ENCODE assay signal across 20 cellular contexts in genomic region chr9:107932601-107933000, GRCh38.
"Had no signal": no experiment of that assay in that cellular context is flagged by ENCODE, and none has a peak within 500 bp of the region (broad histone marks: within the 10 kb centered on the region; RNA-seq: fewer than 3 reads in every experiment).

No MANE protein-coding gene starts in this region.

- H3K9me3 ChIP-seq: left lung, pancreas, psoas muscle, right atrium auricular region, upper lobe of right lung had no signal

- ATAC-seq: activated T-helper 17 cell treated with anti-CD3 and anti-CD28 coated beads, Interleukin-2, amount 50 U/mL, for 72 hours; left lung; natural killer cell treated with Interleukin-12 subunit alpha and Interleukin-12 subunit beta and Interleukin-15 and Interleukin-18, amount 100 ng/mL, for 72 hours; pancreas; psoas muscle; stimulated activated naive CD8-positive, alpha-beta T cell treated with anti-CD3 and anti-CD28 coated beads, Interleukin-15, Interleukin-2, amounts not matched to agents 100 U/mL and 50 U/mL, for 24 hours; T-cell; upper lobe of right lung had no signal

- H3K27me3 ChIP-seq: cardiac muscle cell, foreskin keratinocyte, left lung, pancreas, right atrium auricular region, upper lobe of right lung had no signal

- H3K4me1 ChIP-seq: pancreas, psoas muscle, right atrium auricular region, upper lobe of right lung had no signal

- H3K27ac ChIP-seq: cardiac muscle cell, foreskin keratinocyte, left lung, pancreas, psoas muscle, right atrium auricular region, upper lobe of right lung, WERI-Rb-1 had no signal

- H3K36me3 ChIP-seq: cardiac muscle cell, left lung, pancreas, right atrium auricular region, upper lobe of right lung, WERI-Rb-1 had no signal

- DNase-seq: activated T-cell treated with anti-CD3 and anti-CD28 coated beads, Interleukin-2, amount 50 U/mL, for 1 hour; dermis blood vessel endothelial cell; effector CD8-positive, alpha-beta T cell; immature natural killer cell; kidney glomerular epithelial cell; left lung; midbrain; pancreas; psoas muscle; stimulated activated CD4-positive, alpha-beta T cell treated with anti-CD3 and anti-CD28 coated beads, Interleukin-4, amount 100 ng/mL, for 4 hours; stimulated activated naive CD8-positive, alpha-beta T cell treated with anti-CD3 and anti-CD28 coated beads, Interleukin-15, Interleukin-2, amounts not matched to agents 100 U/mL and 50 U/mL, for 24 hours; T-cell; upper lobe of right lung; WERI-Rb-1 had no signal

- H3K4me3 ChIP-seq: cardiac muscle cell, left lung, lung, pancreas, psoas muscle, right atrium auricular region, upper lobe of right lung had no signal
